In genomic region chr3:126034481-126035361, GRCh38 we compare ENCODE assay signal across 16 cellular contexts. TPM values are rescaled to one million over a fixed set of nuclear protein-coding genes. Genes with fewer than 3 reads are reported as not detected.
DNase-seq lines count a peak whose midpoint lies in the region; ATAC-seq and TF ChIP-seq lines count a peak whose summit lies in the region.
"Had no signal": no experiment of that assay in that cellular context is flagged by ENCODE, and none has a peak within 500 bp of the region (broad histone marks: within the 10 kb centered on the region; RNA-seq: fewer than 3 reads in every experiment).

No MANE protein-coding gene starts in this region.

- H3K9me3 Mint-ChIP-seq in activated CD4-positive, alpha-beta T cell treated with anti-CD3 and anti-CD28 coated beads, Interleukin-2, amount 10 ng/mL, durations not matched to agents 7 days and 5 days: no peaks in the 10 kb centered on the region
- peaks cover 0 to 4% of the 10 kb centered on the region in 2 donors for H3K9me3 Mint-ChIP-seq in stimulated activated naive B cell treated with anti-CD40 and anti-IgM and Interleukin-4, amounts not matched to agents 10 μg/mL and 1 μg/mL and 100 μg/mL, for 72 hours
- H3K9me3 Mint-ChIP-seq: activated naive CD4-positive, alpha-beta T cell treated with anti-CD3 and anti-CD28 coated beads, Interleukin-2, amount 50 U/mL, for 72 hours had no signal

- H3K36me3 Mint-ChIP-seq in activated CD4-positive, alpha-beta T cell treated with anti-CD3 and anti-CD28 coated beads, Interleukin-2, amount 10 ng/mL, durations not matched to agents 7 days and 5 days (ENCODE audit: low read depth): peaks cover 2% of the 10 kb centered on the region
- peaks cover 41 to 61% of the 10 kb centered on the region in 2 donors for H3K36me3 Mint-ChIP-seq in stimulated activated naive B cell treated with anti-CD40 and anti-IgM and Interleukin-4, amounts not matched to agents 10 μg/mL and 1 μg/mL and 100 μg/mL, for 72 hours

- POLR2A ChIA-PET in activated CD4-positive, alpha-beta T cell treated with anti-CD3 and anti-CD28 coated beads, Interleukin-2, amount 10 ng/mL, durations not matched to agents 7 days and 5 days (lab: Charles Lee): no interaction called here

- H3K36me3 ChIP-seq in colonic mucosa: no peaks in the 10 kb centered on the region
- peaks cover 0 to 26% (median 7%) of the 10 kb centered on the region in 4 donors for H3K36me3 ChIP-seq in sigmoid colon

- H3K4me1 ChIP-seq in colonic mucosa: no peaks in the 10 kb centered on the region
- H3K4me1 ChIP-seq in sigmoid colon: no peaks in the 10 kb centered on the region

- H3K27me3 Mint-ChIP-seq in activated CD4-positive, alpha-beta T cell treated with anti-CD3 and anti-CD28 coated beads, Interleukin-2, amount 10 ng/mL, durations not matched to agents 7 days and 5 days: no peaks in the 10 kb centered on the region
- no peaks in the 10 kb centered on the region for H3K27me3 Mint-ChIP-seq in stimulated activated naive B cell treated with anti-CD40 and anti-IgM and Interleukin-4, amounts not matched to agents 10 μg/mL and 1 μg/mL and 100 μg/mL, for 72 hours

- intact Hi-C loops in colonic mucosa (cut with DNase I) (no loop called here), sigmoid colon (cut with DNase I) (no loop called here)

- no peak overlapping the region for H3K4me3 ChIP-seq in colonic mucosa
- no peak overlapping the region for H3K4me3 ChIP-seq in sigmoid colon

- H3K9ac ChIP-seq in colonic mucosa (ENCODE audit: low read depth in 2 of 2, low read length in 2 of 2): no peak overlapping the region

- TF ChIP-seq POLR2A in sigmoid colon (IDR thresholded peaks at IDR 0.05): no peak

- no peak overlapping the region for H3K4me3 Mint-ChIP-seq in activated CD4-positive, alpha-beta T cell treated with anti-CD3 and anti-CD28 coated beads, Interleukin-2, amount 10 ng/mL, durations not matched to agents 7 days and 5 days
- H3K4me3 Mint-ChIP-seq in stimulated activated naive B cell treated with anti-CD40 and anti-IgM and Interleukin-4, amounts not matched to agents 10 μg/mL and 1 μg/mL and 100 μg/mL, for 72 hours: no peak overlapping the region

- no peak for DNase-seq in activated CD4-positive, alpha-beta T cell treated with anti-CD3 and anti-CD28 coated beads, Interleukin-2, amount 10 ng/mL, durations not matched to agents 7 days and 5 days
- no peak for DNase-seq in activated CD4-positive, alpha-beta T cell treated with anti-CD3 and anti-CD28 coated beads for 48 hours
- DNase-seq in NCI-H2196 treated with DMSO at 0.1 percent for 48 hours (lab: John Stamatoyannopoulos, UW; ENCODE audit: unreplicated experiment) (peak; percentile 6), colonic mucosa (peak; percentile 2), sigmoid colon (peak; percentile 32), NCI-H2081 treated with DMSO at 0.1 percent for 48 hours (lab: John Stamatoyannopoulos, UW) (no peak), HuH-7.5 (ENCODE audit: low spot score) (no peak)
- DNase-seq in stimulated activated naive B cell treated with anti-CD40 and anti-IgM and Interleukin-4, amounts not matched to agents 10 μg/mL and 1 μg/mL and 100 μg/mL, for 72 hours: no peak
- DNase-seq: ACHN; activated CD4-positive, alpha-beta T cell treated with anti-CD3 and anti-CD28 coated beads, Interleukin-2, amount 50 U/mL, for 1 hour; cortex of kidney; NCI-H1436 treated with DMSO at 0.1 percent for 48 hours; NK-92 treated with Interleukin-12 subunit alpha and Interleukin-12 subunit beta, amount 100 ng/mL, for 24 hours had no signal

- H3K4me1 Mint-ChIP-seq in activated CD4-positive, alpha-beta T cell treated with anti-CD3 and anti-CD28 coated beads, Interleukin-2, amount 10 ng/mL, durations not matched to agents 7 days and 5 days: peaks cover 10% of the 10 kb centered on the region
- peaks cover 5 to 6% of the 10 kb centered on the region in 2 donors for H3K4me1 Mint-ChIP-seq in stimulated activated naive B cell treated with anti-CD40 and anti-IgM and Interleukin-4, amounts not matched to agents 10 μg/mL and 1 μg/mL and 100 μg/mL, for 72 hours

- no peak for TF ChIP-seq CTCF in colonic mucosa (IDR thresholded peaks at IDR 0.05)
- TF ChIP-seq CTCF in sigmoid colon (IDR thresholded peaks at IDR 0.05): no peak

- no peaks in the 10 kb centered on the region for H3K27me3 ChIP-seq in colonic mucosa
- H3K27me3 ChIP-seq in sigmoid colon: no peaks in the 10 kb centered on the region

- H3K27ac ChIP-seq in colonic mucosa (no peak overlapping the region), sigmoid colon (no peak overlapping the region)

- no peaks in the 10 kb centered on the region for H3K9me3 ChIP-seq in colonic mucosa
- no peaks in the 10 kb centered on the region for H3K9me3 ChIP-seq in sigmoid colon

- TF ChIP-seq EP300 in sigmoid colon (IDR thresholded peaks at IDR 0.05): no peak

- 70 to 76% methylated on average over 11 of the region's 11 CpGs for WGBS in sigmoid colon, 2 donors

- CTCF ChIA-PET in activated CD4-positive, alpha-beta T cell treated with anti-CD3 and anti-CD28 coated beads, Interleukin-2, amount 10 ng/mL, durations not matched to agents 7 days and 5 days (lab: Charles Lee): no interaction called here

- H3K27ac Mint-ChIP-seq in activated CD4-positive, alpha-beta T cell treated with anti-CD3 and anti-CD28 coated beads, Interleukin-2, amount 10 ng/mL, durations not matched to agents 7 days and 5 days: peak overlapping the region; percentile 76
- no peak overlapping the region for H3K27ac Mint-ChIP-seq in stimulated activated naive B cell treated with anti-CD40 and anti-IgM and Interleukin-4, amounts not matched to agents 10 μg/mL and 1 μg/mL and 100 μg/mL, for 72 hours

- no peak for ATAC-seq in stimulated activated naive B cell treated with anti-CD40 and anti-IgM and Interleukin-4, amounts not matched to agents 10 μg/mL and 1 μg/mL and 100 μg/mL, for 72 hours (replicated peaks)
- ATAC-seq: HCT116, HepG2 had no signal

RNA-seq across cellular contexts. Expression of gene SLC41A3, which starts 49.2 kb away (rescaled TPM):
- 10 to 100 TPM; 26.0 to 31.1 TPM for total RNA-seq in activated CD4-positive, alpha-beta T cell treated with anti-CD3 and anti-CD28 coated beads, Interleukin-2, amount 10 ng/mL, durations not matched to agents 7 days and 5 days
- total RNA-seq in colonic mucosa (10 to 100 TPM; 27.6 to 33.1 TPM), sigmoid colon (10 to 100 TPM; 28.9 to 59.5 (median 42.1) TPM)
- polyA plus RNA-seq in sigmoid colon: 10 to 100 TPM in 2 of 3 donors, 1 to 10 TPM in 1; 5.1 to 27.6 (median 19.8) TPM

Comparison
In these comparisons a context has a peak if more than half of its experiments do, and no peak if none do; other contexts are left out.
1. DNase-seq: peak in NCI-H2196 treated with DMSO at 0.1 percent for 48 hours (single experiment), colonic mucosa (single experiment) and sigmoid colon (single experiment); none in activated CD4-positive, alpha-beta T cell treated with anti-CD3 and anti-CD28 coated beads, Interleukin-2, amount 10 ng/mL, durations not matched to agents 7 days and 5 days (single experiment), activated CD4-positive, alpha-beta T cell treated with anti-CD3 and anti-CD28 coated beads for 48 hours (single experiment), NCI-H2081 treated with DMSO at 0.1 percent for 48 hours (single experiment), stimulated activated naive B cell treated with anti-CD40 and anti-IgM and Interleukin-4, amounts not matched to agents 10 μg/mL and 1 μg/mL and 100 μg/mL, for 72 hours (single experiment) and HuH-7.5 (single experiment).